12 cellular contexts compared by ENCODE assay signal in genomic region chr19:13018037-13018914, GRCh38. TPM values are rescaled to one million over a fixed set of nuclear protein-coding genes. Genes with fewer than 3 reads are reported as not detected.
A peak's percentile ranks its signal among the peaks of the same experiment; 100 is the strongest.
DNase-seq lines count a peak whose midpoint lies in the region; ATAC-seq and TF ChIP-seq lines count a peak whose summit lies in the region.
"Had no signal": no experiment of that assay in that cellular context is flagged by ENCODE, and none has a peak within 500 bp of the region (broad histone marks: within the 10 kb centered on the region; RNA-seq: fewer than 3 reads in every experiment).

No MANE protein-coding gene starts in this region.

- peaks cover 49% of the 10 kb centered on the region for H3K4me1 ChIP-seq in RWPE2 (ENCODE audit: insufficient read depth, poor library complexity, severe bottlenecking)

- ATAC-seq in RWPE2 (ENCODE audit: low read depth), result no peak
- no peak for ATAC-seq in GM21825 (IDR thresholded peaks at IDR 0.05; ENCODE audit: unreplicated experiment)

- CTCF ChIA-PET in AG04450 (lab: Charles Lee), result interaction anchor here (1.1 to 1.6 kb wide), 3 partner anchors 13 to 53 kb away, joined by 3 to 8 read pairs (median 6); no protein-coding TSS in a partner anchor

- no peaks in the 10 kb centered on the region for H3K36me3 ChIP-seq in RWPE2 (ENCODE audit: low read depth)

- H3K27ac ChIP-seq in AG04450 (ENCODE audit: low read depth, low read length) (peak overlapping the region; percentile 59), RWPE2 (ENCODE audit: poor library complexity, severe bottlenecking) (peak overlapping the region; percentile 84)

- POLR2A ChIA-PET in AG04450 (lab: Yijun Ruan, JAX), result interaction anchor here (1.0 kb wide), 1 partner anchor 18 kb away, joined by 3 read pairs; no protein-coding TSS in a partner anchor

- TF ChIP-seq CTCF in AG04450 (IDR thresholded peaks at IDR 0.05; ENCODE audit: low read depth, low read length), result no peak
- no peak for TF ChIP-seq CTCF in RWPE2 (IDR thresholded peaks at IDR 0.05; ENCODE audit: poor library complexity, severe bottlenecking)
- TF ChIP-seq CTCF in fibroblast of villous mesenchyme (IDR thresholded peaks at IDR 0.05; ENCODE audit: insufficient read depth, low read depth, low read length), result no peak
- no peak for TF ChIP-seq CTCF in GM10266 (IDR thresholded peaks at IDR 0.05; ENCODE audit: control insufficient read depth, insufficient read depth, low read depth, missing control alignments)

- no peaks in the 10 kb centered on the region; the same call in 1 of the 2 replicates for H3K9me3 ChIP-seq in AG04450 (ENCODE audit: control insufficient read depth, insufficient read depth, low read length)
- H3K9me3 ChIP-seq in RWPE2 (ENCODE audit: severe bottlenecking), result no peaks in the 10 kb centered on the region

- DNase-seq in AG04450 (ENCODE audit: low read depth, low spot score), result no peak
- no peak for DNase-seq in RWPE2 (ENCODE audit: low spot score)
- peak; percentile 70 for DNase-seq in fibroblast of villous mesenchyme (ENCODE audit: low read depth)
- DNase-seq in occipital lobe (lab: John Stamatoyannopoulos, UW), result peak; percentile 40
- no peak for DNase-seq in NCI-H69 (lab: John Stamatoyannopoulos, UW)
- DNase-seq in GM10266 (ENCODE audit: extremely low spot score), result no peak
- DNase-seq in DMS153 treated with DMSO at 0.1 percent for 48 hours (lab: John Stamatoyannopoulos, UW; ENCODE audit: unreplicated experiment), result no peak
- DNase-seq: AML-193; effector CD4-positive, alpha-beta T cell; NCI-H1105 had no signal

- H3K4me3 ChIP-seq in AG04450 (ENCODE audit: low read depth, low read length) (0 out of 2 replicates have a peak overlapping the region, but pooled peaks have one; percentile 20), RWPE2 (ENCODE audit: severe bottlenecking) (no peak overlapping the region), fibroblast of villous mesenchyme (ENCODE audit: low read depth, low read length) (no peak overlapping the region)

- H3K27me3 ChIP-seq in AG04450 (ENCODE audit: control insufficient read depth, insufficient read depth, low read length) (no peaks in the 10 kb centered on the region), RWPE2 (ENCODE audit: insufficient read depth, poor library complexity, severe bottlenecking) (no peaks in the 10 kb centered on the region)

RNA-seq across cellular contexts. Expression of gene NFIX, which starts 23.0 kb away (rescaled TPM):
- 15.1 and 22.3 TPM in 2 replicates for polyA plus RNA-seq in AG04450 (2011; rRNA removed)
- polyA minus RNA-seq in AG04450 (2011; rRNA and poly(A)+ RNA removed), result 32.8 and 33.9 TPM in 2 replicates
- total RNA-seq in fibroblast of villous mesenchyme, result 29.6 and 30.2 TPM in 2 replicates
- 124 TPM for total RNA-seq in occipital lobe

RNA-seq across cellular contexts. Expression of gene DAND5, which starts 48.9 kb away (rescaled TPM):
- polyA plus RNA-seq in AG04450 (2011; rRNA removed), result not detected in 2 replicates
- polyA minus RNA-seq in AG04450 (2011; rRNA and poly(A)+ RNA removed), result not detected in 2 replicates
- total RNA-seq in fibroblast of villous mesenchyme (not detected in 2 replicates), occipital lobe (not detected)
- total RNA-seq: activated CD8-positive, alpha-beta memory T cell treated with anti-CD3 and anti-CD28 coated beads for 36 hours had no signal

Comparison
In these comparisons a context has a peak if more than half of its experiments do, and no peak if none do; other contexts are left out.
1. DNase-seq: peak in fibroblast of villous mesenchyme (single experiment) and occipital lobe (single experiment); none in AG04450 (single experiment), RWPE2 (single experiment), NCI-H69 (single experiment), GM10266 (single experiment) and DMS153 treated with DMSO at 0.1 percent for 48 hours (single experiment).